Comparison of ENCODE assay signal across 24 cellular contexts in the genomic region with DNA sequence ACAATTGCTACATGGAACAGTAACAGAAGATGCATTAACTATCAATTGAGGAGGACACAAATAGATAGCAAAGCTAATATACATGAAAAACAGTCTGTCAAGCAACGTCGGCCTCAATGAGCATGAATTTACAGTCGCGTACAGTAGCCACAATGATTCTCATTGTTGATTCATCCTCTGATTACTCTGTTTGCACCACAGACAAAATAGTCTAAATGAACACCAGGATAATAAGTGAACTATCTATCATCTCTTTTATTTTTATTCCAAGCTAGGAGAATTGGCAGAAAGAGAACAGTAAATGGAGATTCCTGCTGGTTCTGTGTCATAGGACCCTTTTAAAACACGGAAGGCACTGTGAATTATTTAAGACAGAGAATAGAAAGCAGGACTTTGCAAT.
"Had no signal": no experiment of that assay in that cellular context is flagged by ENCODE, and none has a peak within 500 bp of the region (broad histone marks: within the 10 kb centered on the region; RNA-seq: fewer than 3 reads in every experiment).

No MANE protein-coding gene starts in this region.

- H3K27ac ChIP-seq: adrenal gland, body of pancreas, breast epithelium, PC-9, SK-N-MC had no signal

- H3K4me1 ChIP-seq: body of pancreas, breast epithelium had no signal

- H3K27me3 ChIP-seq: adrenal gland, body of pancreas, breast epithelium had no signal

- H3K9me3 ChIP-seq: adrenal gland, body of pancreas, breast epithelium had no signal

- DNase-seq: activated CD4-positive, alpha-beta T cell treated with anti-CD3 and anti-CD28 coated beads, Interleukin-2, amount 10 ng/mL, durations not matched to agents 24 days and 14 days; activated CD4-positive, alpha-beta T cell treated with anti-CD3 and anti-CD28 coated beads, Interleukin-2, amount 50 U/mL, for 48 hours; activated CD8-positive, alpha-beta T cell treated with anti-CD3 and anti-CD28 coated beads, Interleukin-2, amount 10 ng/mL, durations not matched to agents 7 days and 5 days; activated gamma-delta T cell; activated naive CD4-positive, alpha-beta T cell treated with Interleukin-2 at 50 U/mL for 16 hours; activated T-cell treated with anti-CD3 and anti-CD28 coated beads, Interleukin-2, amount 50 U/mL, for 24 hours; adrenal gland; body of pancreas; MM.1S; NCI-H1092; NCI-H1436 treated with DMSO at 0.1 percent for 48 hours; NCI-H1694 treated with DMSO at 0.1 percent for 48 hours; NCI-H2029; NCI-H2171 treated with DMSO at 0.1 percent for 48 hours; NCI-H2227 treated with DMSO at 0.1 percent for 48 hours; NCI-H446; NCI-H510A treated with DMSO at 0.1 percent for 48 hours; NCI-H526 treated with DMSO at 0.1 percent for 48 hours; NK-92 treated with Interleukin-12 subunit alpha and Interleukin-12 subunit beta, amount 100 ng/mL, for 24 hours; PC-9; Right ventricle myocardium superior had no signal

- H2AFZ ChIP-seq: PC-9 had no signal

- ATAC-seq: activated CD8-positive, alpha-beta T cell treated with anti-CD3 and anti-CD28 coated beads, Interleukin-2, amount 10 ng/mL, durations not matched to agents 7 days and 5 days; activated naive CD4-positive, alpha-beta T cell treated with anti-CD3 and anti-CD28 coated beads, Interleukin-2, amount 50 U/mL, for 72 hours; body of pancreas had no signal

- H3K4me2 ChIP-seq: PC-9 had no signal

- H3K4me3 ChIP-seq: adrenal gland, body of pancreas, breast epithelium, PC-9, SK-N-MC had no signal

- H3K36me3 ChIP-seq: adrenal gland, breast epithelium had no signal
